Comparison of ENCODE assay signal across 24 cellular contexts in the genomic region with DNA sequence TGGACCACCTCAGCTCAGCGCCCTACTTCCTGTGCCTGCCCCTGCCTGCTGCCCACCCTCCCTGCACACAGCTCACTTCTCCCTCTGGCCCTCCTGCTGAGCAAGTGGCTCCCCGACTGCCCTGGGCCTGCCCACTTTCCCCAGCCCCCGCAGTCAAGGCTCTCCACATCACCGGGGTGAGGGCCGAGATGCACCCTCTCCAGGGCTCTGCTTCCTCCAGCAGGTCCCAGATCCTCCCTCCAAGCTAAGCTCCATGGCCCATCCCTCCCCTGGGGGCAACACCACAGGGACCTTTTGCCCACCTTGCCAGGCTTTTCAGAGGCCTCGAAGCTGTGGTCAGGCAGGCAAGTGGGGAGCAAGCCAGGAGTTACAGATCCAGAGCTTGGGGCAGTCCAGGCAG.
"Had no signal": no experiment of that assay in that cellular context is flagged by ENCODE, and none has a peak within 500 bp of the region (broad histone marks: within the 10 kb centered on the region; RNA-seq: fewer than 3 reads in every experiment).

No MANE protein-coding gene starts in this region.

- H3K4me3 Mint-ChIP-seq: naive thymus-derived CD4-positive, alpha-beta T cell; natural killer cell treated with Interleukin-12 subunit alpha and Interleukin-12 subunit beta and Interleukin-15 and Interleukin-18, amount 100 ng/mL, for 72 hours; stimulated activated memory B cell treated with anti-CD40 and anti-IgM and Interleukin-4, amounts not matched to agents 10 μg/mL and 1 μg/mL and 100 μg/mL, for 72 hours; stimulated activated naive CD8-positive, alpha-beta T cell treated with anti-CD3 and anti-CD28 coated beads, Interleukin-15, amount 100 ng/mL, for 72 hours had no signal

- H3K36me3 ChIP-seq: heart left ventricle, left lung, pancreas, right lobe of liver, tibial nerve, upper lobe of left lung, vagina had no signal

- DNase-seq: heart left ventricle; kidney glomerular epithelial cell; left colon; left lung; mesendoderm; midbrain; mucosa of descending colon; naive thymus-derived CD4-positive, alpha-beta T cell; pancreas; psoas muscle; right lobe of liver; stimulated activated CD4-positive, alpha-beta T cell treated with anti-CD3 and anti-CD28 coated beads, Interleukin-1b, Interleukin-23, amount 100 ng/mL, for 48 hours; stimulated activated CD4-positive, alpha-beta T cell treated with anti-CD3 and anti-CD28 coated beads, Interleukin-4, amount 100 ng/mL, for 4 hours; stimulated activated naive CD4-positive, alpha-beta T cell treated with Interleukin-2 at 50 U/mL for 16 hours; stimulated activated naive CD8-positive, alpha-beta T cell treated with anti-CD3 and anti-CD28 coated beads, Interleukin-15, amount 100 ng/mL, for 72 hours; substantia nigra had no signal

- ATAC-seq: heart left ventricle; left colon; left lung; mucosa of descending colon; pancreas; psoas muscle; right lobe of liver; stimulated activated memory B cell treated with anti-CD40 and anti-IgM and Interleukin-4, amounts not matched to agents 10 μg/mL and 1 μg/mL and 100 μg/mL, for 72 hours; stimulated activated naive CD8-positive, alpha-beta T cell treated with anti-CD3 and anti-CD28 coated beads, Interleukin-15, amount 100 ng/mL, for 72 hours had no signal

- H3K27ac ChIP-seq: heart left ventricle, hepatocyte, left lung, pancreas, psoas muscle, right lobe of liver, tibial nerve, upper lobe of left lung, vagina had no signal

- H3K4me1 ChIP-seq: heart left ventricle, left lung, pancreas, psoas muscle, right lobe of liver, tibial nerve, upper lobe of left lung, vagina had no signal

- H3K4me3 ChIP-seq: heart left ventricle, hepatocyte, left lung, lung, mucosa of descending colon, pancreas, psoas muscle, right lobe of liver, smooth muscle cell, tibial nerve, upper lobe of left lung, vagina had no signal

- H3K27me3 Mint-ChIP-seq: naive thymus-derived CD4-positive, alpha-beta T cell; natural killer cell treated with Interleukin-12 subunit alpha and Interleukin-12 subunit beta and Interleukin-15 and Interleukin-18, amount 100 ng/mL, for 72 hours; stimulated activated memory B cell treated with anti-CD40 and anti-IgM and Interleukin-4, amounts not matched to agents 10 μg/mL and 1 μg/mL and 100 μg/mL, for 72 hours; stimulated activated naive CD8-positive, alpha-beta T cell treated with anti-CD3 and anti-CD28 coated beads, Interleukin-15, amount 100 ng/mL, for 72 hours had no signal

- H3K9me3 ChIP-seq: pancreas, psoas muscle, right lobe of liver, vagina had no signal

- H3K4me1 Mint-ChIP-seq: stimulated activated memory B cell treated with anti-CD40 and anti-IgM and Interleukin-4, amounts not matched to agents 10 μg/mL and 1 μg/mL and 100 μg/mL, for 72 hours; stimulated activated naive CD8-positive, alpha-beta T cell treated with anti-CD3 and anti-CD28 coated beads, Interleukin-15, amount 100 ng/mL, for 72 hours had no signal

- H3K27ac Mint-ChIP-seq: naive thymus-derived CD4-positive, alpha-beta T cell; natural killer cell treated with Interleukin-12 subunit alpha and Interleukin-12 subunit beta and Interleukin-15 and Interleukin-18, amount 100 ng/mL, for 72 hours; stimulated activated memory B cell treated with anti-CD40 and anti-IgM and Interleukin-4, amounts not matched to agents 10 μg/mL and 1 μg/mL and 100 μg/mL, for 72 hours; stimulated activated naive CD8-positive, alpha-beta T cell treated with anti-CD3 and anti-CD28 coated beads, Interleukin-15, amount 100 ng/mL, for 72 hours had no signal

- H3K36me3 Mint-ChIP-seq: natural killer cell treated with Interleukin-12 subunit alpha and Interleukin-12 subunit beta and Interleukin-15 and Interleukin-18, amount 100 ng/mL, for 72 hours; stimulated activated memory B cell treated with anti-CD40 and anti-IgM and Interleukin-4, amounts not matched to agents 10 μg/mL and 1 μg/mL and 100 μg/mL, for 72 hours had no signal

- H3K27me3 ChIP-seq: heart left ventricle, hepatocyte, left lung, pancreas, right lobe of liver, tibial nerve, upper lobe of left lung, vagina had no signal
